In the genomic region with DNA sequence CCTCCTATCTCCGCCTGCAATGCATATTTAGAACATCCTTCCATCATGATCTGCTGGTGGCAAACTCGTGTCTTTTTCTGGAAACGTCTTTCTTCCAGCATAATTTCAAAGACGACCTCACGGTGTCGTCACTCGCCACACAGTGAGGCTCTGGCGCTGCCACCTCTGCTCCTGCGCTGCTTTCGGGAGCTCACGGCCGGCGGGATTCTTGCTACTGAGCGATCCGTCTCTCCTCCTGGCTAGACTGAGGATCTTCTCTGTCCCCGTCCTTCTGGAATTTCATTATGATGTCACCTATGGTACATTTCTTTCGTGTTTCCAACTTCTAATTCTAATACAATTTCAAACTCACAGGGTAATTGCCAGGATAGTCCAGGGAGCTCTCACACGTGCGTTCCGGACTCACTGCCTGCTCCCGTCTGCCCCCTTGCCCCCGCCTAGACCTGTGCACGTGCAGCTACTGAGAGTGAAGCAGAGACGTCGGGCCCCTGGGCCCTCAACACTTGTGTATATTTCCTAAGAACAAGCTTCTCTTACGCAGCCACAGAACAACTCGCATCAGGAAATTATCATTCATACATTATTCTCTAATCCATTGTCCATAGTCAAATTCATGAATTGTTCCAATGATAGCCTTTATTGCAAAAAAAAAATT, we compare ENCODE assay signal across 29 cellular contexts. TPM values are rescaled to one million over a fixed set of nuclear protein-coding genes. Genes with fewer than 3 reads are reported as not detected.
"Had no signal": no experiment of that assay in that cellular context is flagged by ENCODE, and none has a peak within 500 bp of the region (broad histone marks: within the 10 kb centered on the region; RNA-seq: fewer than 3 reads in every experiment).

No MANE protein-coding gene starts in this region.

- H3K27me3 ChIP-seq: body of pancreas, MG63, SJCRH30 had no signal

- H3K4me1 ChIP-seq: body of pancreas, SJCRH30 had no signal

- H3K4me3 ChIP-seq: body of pancreas, MG63, SJCRH30 had no signal

- ATAC-seq: activated CD4-positive, CD25-positive, alpha-beta regulatory T cell treated with anti-CD3 and anti-CD28 coated beads, Interleukin-2, amount 50 U/mL, for 24 hours; activated CD8-positive, alpha-beta T cell treated with anti-CD3 and anti-CD28 coated beads, Interleukin-2, amount 10 ng/mL, durations not matched to agents 7 days and 5 days; body of pancreas; Panc1 had no signal

- H3K9ac ChIP-seq: KMS-11, SK-N-SH had no signal

- H3K27ac Mint-ChIP-seq: activated CD8-positive, alpha-beta T cell treated with anti-CD3 and anti-CD28 coated beads, Interleukin-2, amount 10 ng/mL, durations not matched to agents 7 days and 5 days; activated naive CD4-positive, alpha-beta T cell treated with anti-CD3 and anti-CD28 coated beads, Interleukin-2, amount 50 U/mL, for 24 hours had no signal

- H3K4me2 ChIP-seq: KMS-11, SK-N-SH had no signal

- H3K9me2 ChIP-seq: SK-N-SH had no signal

- H3K9me3 ChIP-seq: body of pancreas, MG63, SJCRH30, SK-N-SH had no signal

- H3K4me3 Mint-ChIP-seq: activated CD8-positive, alpha-beta T cell treated with anti-CD3 and anti-CD28 coated beads, Interleukin-2, amount 10 ng/mL, durations not matched to agents 7 days and 5 days; activated naive CD4-positive, alpha-beta T cell treated with anti-CD3 and anti-CD28 coated beads, Interleukin-2, amount 50 U/mL, for 24 hours had no signal

- FAIRE-seq: colon had no signal

- H3K9me3 Mint-ChIP-seq: activated naive CD4-positive, alpha-beta T cell treated with anti-CD3 and anti-CD28 coated beads, Interleukin-2, amount 50 U/mL, for 24 hours had no signal

- DNase-seq: activated CD4-positive, alpha-beta T cell treated with anti-CD3 and anti-CD28 coated beads for 48 hours; activated CD4-positive, alpha-beta T cell treated with anti-CD3 and anti-CD28 coated beads, Interleukin-2, amount 50 U/mL, for 4 hours; activated CD8-positive, alpha-beta memory T cell treated with anti-CD3 and anti-CD28 coated beads, Interleukin-2, amount 50 U/mL, for 48 hours; activated CD8-positive, alpha-beta T cell treated with anti-CD3 and anti-CD28 coated beads, Interleukin-2, amount 10 ng/mL, durations not matched to agents 7 days and 5 days; activated T-cell treated with anti-CD3 and anti-CD28 coated beads, Interleukin-2, amount 50 U/mL, for 1 hour; aorta; body of pancreas; MV-4-11; NCI-H1105 treated with DMSO at 0.1 percent for 48 hours; NCI-H146; NCI-H1930; NCI-H2171; NCI-H2227 treated with DMSO at 0.1 percent for 48 hours; NCI-H526 treated with DMSO at 0.1 percent for 48 hours; NK-92 treated with Interleukin-12 subunit alpha and Interleukin-12 subunit beta, amount 100 ng/mL, for 24 hours; OCI-M1; Right ventricle myocardium superior; RPMI8226; SJCRH30; SK-N-SH; SW 1271 had no signal

- H3K27ac ChIP-seq: body of pancreas, KMS-11, SJCRH30 had no signal

- H3K27me3 Mint-ChIP-seq: activated naive CD4-positive, alpha-beta T cell treated with anti-CD3 and anti-CD28 coated beads, Interleukin-2, amount 50 U/mL, for 24 hours had no signal

RNA-seq across cellular contexts. Expression of gene SRMS, which starts 52.0 kb away (rescaled TPM):
- total RNA-seq: activated CD8-positive, alpha-beta T cell treated with anti-CD3 and anti-CD28 coated beads, Interleukin-2, amount 10 ng/mL, durations not matched to agents 7 days and 5 days; aorta; body of pancreas; NCI-H460; Right ventricle myocardium superior; SJCRH30; T-helper 1 cell treated with Interleukin-12 subunit alpha and Interleukin-12 subunit beta and Interleukin-4 antibody, amounts not matched to agents 30 ng/mL and 1 ng/mL, for 36 hours had no signal
- polyA plus RNA-seq: aorta, SK-N-SH had no signal
